ENCODE assay signal across 26 cellular contexts in the genomic region with DNA sequence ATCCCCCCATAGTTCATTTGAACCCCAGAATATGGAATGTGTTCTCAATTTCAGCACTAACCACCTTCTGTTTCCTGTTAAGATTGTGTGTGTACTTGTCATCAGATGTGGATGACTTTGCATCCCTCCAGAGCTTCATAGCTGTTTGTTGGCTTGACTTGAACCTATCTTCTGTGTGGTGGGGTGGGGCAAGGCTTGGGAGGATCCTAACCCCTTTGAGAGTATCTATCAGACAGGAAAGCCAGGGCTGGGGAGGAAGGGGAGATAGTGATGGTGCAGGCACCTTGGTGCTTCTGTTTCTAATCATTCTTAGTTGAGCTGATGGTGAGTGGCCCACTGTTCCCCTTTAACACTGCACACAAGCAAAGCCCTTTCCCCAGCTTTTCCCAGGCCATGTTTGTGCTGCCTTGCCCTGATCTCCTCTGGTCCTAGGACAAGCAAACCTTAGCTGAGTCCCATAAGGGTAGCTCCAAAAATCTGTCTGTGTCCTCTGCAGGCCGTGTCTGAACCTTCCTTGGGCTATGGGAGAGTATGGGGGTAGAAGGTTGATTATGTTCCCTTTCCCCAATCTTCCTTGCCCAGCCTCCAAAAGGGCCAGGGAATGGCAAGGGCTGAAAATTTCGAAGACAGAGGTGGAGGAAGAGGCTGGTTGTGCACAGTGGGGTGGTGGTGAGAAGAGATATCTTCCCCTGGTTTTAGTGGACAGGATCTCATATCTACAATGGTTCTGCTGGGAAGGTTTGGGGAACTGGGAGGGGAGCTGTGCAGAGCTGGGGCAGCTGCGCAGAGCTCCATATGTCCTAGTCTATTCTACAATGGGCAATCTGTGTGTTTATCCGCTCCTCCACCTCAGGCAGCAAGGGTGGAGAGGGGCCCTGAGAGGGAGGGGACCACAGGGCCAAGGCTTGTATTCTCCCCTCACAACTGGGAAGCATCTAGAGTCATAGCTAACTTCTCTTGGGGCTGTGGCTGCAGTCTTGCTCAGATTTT. TPM values are rescaled to one million over a fixed set of nuclear protein-coding genes. Genes with fewer than 3 reads are reported as not detected.
DNase-seq lines count a peak whose midpoint lies in the region; ATAC-seq and TF ChIP-seq lines count a peak whose summit lies in the region.
"Had no signal": no experiment of that assay in that cellular context is flagged by ENCODE, and none has a peak within 500 bp of the region (broad histone marks: within the 10 kb centered on the region; RNA-seq: fewer than 3 reads in every experiment).

No MANE protein-coding gene starts in this region.

- no peaks in the 10 kb centered on the region for H3K9me3 ChIP-seq in endodermal cell (ENCODE audit: control insufficient read depth, low read length)
- H3K9me3 ChIP-seq in trophoblast cell (ENCODE audit: insufficient read depth, low read depth, low read length), result no peaks in the 10 kb centered on the region
- H3K9me3 ChIP-seq: esophagus squamous epithelium, upper lobe of left lung had no signal

- CTCF ChIA-PET in activated CD8-positive, alpha-beta T cell treated with anti-CD3 and anti-CD28 coated beads, Interleukin-2, amount 10 ng/mL, durations not matched to agents 7 days and 5 days (lab: Charles Lee), result interaction anchor here (1.2 to 2.8 kb wide), 5 partner anchors 9 to 116 kb away, joined by 4 to 20 read pairs (median 6); no protein-coding TSS in a partner anchor
- CTCF ChIA-PET in activated CD8-positive, alpha-beta T cell treated with anti-CD3 and anti-CD28 coated beads for 36 hours (lab: Charles Lee), result interaction anchor here (0.7 to 8.6 kb wide), 5 partner anchors 9 to 282 kb away, joined by 3 to 41 read pairs (median 6); no protein-coding TSS in a partner anchor

- no peak overlapping the region for H3K18ac ChIP-seq in trophoblast cell (ENCODE audit: low read length)

- intact Hi-C loops in activated CD8-positive, alpha-beta T cell treated with anti-CD3 and anti-CD28 coated beads for 36 hours (cut with micrococcal nuclease), result no loop called here

- peaks cover 3% of the 10 kb centered on the region for H3K27me3 Mint-ChIP-seq in activated CD8-positive, alpha-beta T cell treated with anti-CD3 and anti-CD28 coated beads, Interleukin-2, amount 10 ng/mL, durations not matched to agents 7 days and 5 days (ENCODE audit: low read depth)
- H3K27me3 Mint-ChIP-seq in activated CD8-positive, alpha-beta T cell treated with anti-CD3 and anti-CD28 coated beads for 36 hours, result no peaks in the 10 kb centered on the region
- H3K27me3 Mint-ChIP-seq in endodermal cell (ENCODE audit: insufficient read depth), result no peaks in the 10 kb centered on the region
- H3K27me3 Mint-ChIP-seq in stimulated activated naive CD8-positive, alpha-beta T cell treated with anti-CD3 and anti-CD28 coated beads, Interleukin-15, amount 100 ng/mL, for 72 hours, result no peaks in the 10 kb centered on the region

- no peak overlapping the region for H3K4me2 ChIP-seq in trophoblast cell (ENCODE audit: low read length)

- no peaks in the 10 kb centered on the region for H3K9me3 Mint-ChIP-seq in activated CD8-positive, alpha-beta T cell treated with anti-CD3 and anti-CD28 coated beads, Interleukin-2, amount 10 ng/mL, durations not matched to agents 7 days and 5 days (ENCODE audit: insufficient read depth)
- H3K9me3 Mint-ChIP-seq in activated CD8-positive, alpha-beta T cell treated with anti-CD3 and anti-CD28 coated beads for 36 hours, result no peaks in the 10 kb centered on the region
- no peaks in the 10 kb centered on the region for H3K9me3 Mint-ChIP-seq in endodermal cell
- no peaks in the 10 kb centered on the region for H3K9me3 Mint-ChIP-seq in stimulated activated naive CD8-positive, alpha-beta T cell treated with anti-CD3 and anti-CD28 coated beads, Interleukin-15, amount 100 ng/mL, for 72 hours
- H3K9me3 Mint-ChIP-seq: activated naive CD4-positive, alpha-beta T cell treated with anti-CD3 and anti-CD28 coated beads, Interleukin-2, amount 50 U/mL, for 72 hours; activated T-cell treated with anti-CD3 and anti-CD28 coated beads, Interleukin-2, amount 50 U/mL, for 72 hours; CD8-positive, alpha-beta T cell; HFFc6; T-helper 2 cell treated with Interferon-gamma antibody and Interleukin-4, amounts not matched to agents 5 μg/mL and 100 μg/mL, for 36 hours had no signal

- no peak for TF ChIP-seq CTCF in activated CD8-positive, alpha-beta T cell treated with anti-CD3 and anti-CD28 coated beads for 36 hours (IDR thresholded peaks at IDR 0.05)
- TF ChIP-seq CTCF in endodermal cell (conservative IDR thresholded peaks at IDR 0.05), result no peak

- H3K27me3 ChIP-seq in endodermal cell (ENCODE audit: control insufficient read depth, insufficient read depth, low read length, poor library complexity, severe bottlenecking) (no peaks in the 10 kb centered on the region), trophoblast cell (ENCODE audit: insufficient read depth, low read length) (no peaks in the 10 kb centered on the region)
- H3K27me3 ChIP-seq: upper lobe of left lung had no signal

- H3K4me3 Mint-ChIP-seq in activated CD8-positive, alpha-beta T cell treated with anti-CD3 and anti-CD28 coated beads, Interleukin-2, amount 10 ng/mL, durations not matched to agents 7 days and 5 days, result no peak overlapping the region
- no peak overlapping the region for H3K4me3 Mint-ChIP-seq in activated CD8-positive, alpha-beta T cell treated with anti-CD3 and anti-CD28 coated beads for 36 hours
- H3K4me3 Mint-ChIP-seq in endodermal cell, result no peak overlapping the region
- no peak overlapping the region for H3K4me3 Mint-ChIP-seq in stimulated activated naive CD8-positive, alpha-beta T cell treated with anti-CD3 and anti-CD28 coated beads, Interleukin-15, amount 100 ng/mL, for 72 hours
- H3K4me3 Mint-ChIP-seq: activated T-cell treated with anti-CD3 and anti-CD28 coated beads, Interleukin-2, amount 50 U/mL, for 72 hours; CD8-positive, alpha-beta T cell; HFFc6; T-helper 2 cell treated with Interferon-gamma antibody and Interleukin-4, amounts not matched to agents 5 μg/mL and 100 μg/mL, for 36 hours had no signal

- no peaks in the 10 kb centered on the region for H3K79me2 ChIP-seq in trophoblast cell (ENCODE audit: control insufficient read depth, insufficient read depth, low read length, poor library complexity)

- 93 to 100% methylated on average over 2 to 4 of the region's 4 CpGs for WGBS in endodermal cell (ENCODE audit: insufficient coverage in 1 of 2, insufficient read length in 1 of 2), 2 experiments
- WGBS in trophoblast cell (ENCODE audit: extremely low coverage, insufficient coverage, insufficient read length), result no CpG with 5 or more reads among the region's 4 CpGs

- no peak overlapping the region for H3K4ac ChIP-seq in trophoblast cell (ENCODE audit: low read depth, low read length)

- H2BK120ac ChIP-seq in trophoblast cell (ENCODE audit: insufficient read depth, low read length, poor library complexity), result no peak overlapping the region

- no peaks in the 10 kb centered on the region for H3K36me3 Mint-ChIP-seq in activated CD8-positive, alpha-beta T cell treated with anti-CD3 and anti-CD28 coated beads, Interleukin-2, amount 10 ng/mL, durations not matched to agents 7 days and 5 days (ENCODE audit: low read depth)
- no peaks in the 10 kb centered on the region for H3K36me3 Mint-ChIP-seq in activated CD8-positive, alpha-beta T cell treated with anti-CD3 and anti-CD28 coated beads for 36 hours (ENCODE audit: low read depth)
- H3K36me3 Mint-ChIP-seq in endodermal cell (ENCODE audit: low read depth), result no peaks in the 10 kb centered on the region
- H3K36me3 Mint-ChIP-seq: activated naive CD4-positive, alpha-beta T cell treated with anti-CD3 and anti-CD28 coated beads, Interleukin-2, amount 50 U/mL, for 72 hours; CD8-positive, alpha-beta T cell had no signal

- no peak overlapping the region for H4K91ac ChIP-seq in trophoblast cell (ENCODE audit: low read depth, low read length)

- H4K8ac ChIP-seq in trophoblast cell (ENCODE audit: low read depth, low read length), result no peak overlapping the region

- no peak overlapping the region for H3K14ac ChIP-seq in trophoblast cell (ENCODE audit: low read length)

- H3K9ac ChIP-seq in endodermal cell (ENCODE audit: extremely low read depth, low read length, poor library complexity, severe bottlenecking), result no peak overlapping the region
- peak overlapping the region; percentile 26 for H3K9ac ChIP-seq in trophoblast cell (ENCODE audit: low read length)

- H3K4me1 Mint-ChIP-seq in activated CD8-positive, alpha-beta T cell treated with anti-CD3 and anti-CD28 coated beads, Interleukin-2, amount 10 ng/mL, durations not matched to agents 7 days and 5 days (ENCODE audit: low read depth), result peaks cover 6% of the 10 kb centered on the region
- no peaks in the 10 kb centered on the region for H3K4me1 Mint-ChIP-seq in activated CD8-positive, alpha-beta T cell treated with anti-CD3 and anti-CD28 coated beads for 36 hours (ENCODE audit: low read depth)
- no peaks in the 10 kb centered on the region for H3K4me1 Mint-ChIP-seq in endodermal cell
- H3K4me1 Mint-ChIP-seq in stimulated activated naive CD8-positive, alpha-beta T cell treated with anti-CD3 and anti-CD28 coated beads, Interleukin-15, amount 100 ng/mL, for 72 hours, result no peaks in the 10 kb centered on the region

- no peak overlapping the region for H2AFZ ChIP-seq in trophoblast cell (ENCODE audit: insufficient read depth, low read length, poor library complexity)

- H2BK12ac ChIP-seq in trophoblast cell (ENCODE audit: low read length), result no peak overlapping the region

- H3K4me1 ChIP-seq in endodermal cell (ENCODE audit: control insufficient read depth, insufficient read depth, low read length) (no peaks in the 10 kb centered on the region), trophoblast cell (ENCODE audit: control insufficient read depth in 1 of 2, insufficient read depth in 2 of 2, low read length in 2 of 2) (no peaks in the 10 kb centered on the region)
- H3K4me1 ChIP-seq: esophagus squamous epithelium, upper lobe of left lung had no signal

- H3K27ac Mint-ChIP-seq in activated CD8-positive, alpha-beta T cell treated with anti-CD3 and anti-CD28 coated beads, Interleukin-2, amount 10 ng/mL, durations not matched to agents 7 days and 5 days, result peak overlapping the region; percentile 25
- H3K27ac Mint-ChIP-seq in activated CD8-positive, alpha-beta T cell treated with anti-CD3 and anti-CD28 coated beads for 36 hours, result no peak overlapping the region
- no peak overlapping the region for H3K27ac Mint-ChIP-seq in endodermal cell
- no peak overlapping the region for H3K27ac Mint-ChIP-seq in stimulated activated naive CD8-positive, alpha-beta T cell treated with anti-CD3 and anti-CD28 coated beads, Interleukin-15, amount 100 ng/mL, for 72 hours
- H3K27ac Mint-ChIP-seq: activated naive CD4-positive, alpha-beta T cell treated with anti-CD3 and anti-CD28 coated beads, Interleukin-2, amount 50 U/mL, for 72 hours; activated T-cell treated with anti-CD3 and anti-CD28 coated beads, Interleukin-2, amount 50 U/mL, for 72 hours; CD8-positive, alpha-beta T cell; HFFc6; T-helper 2 cell treated with Interferon-gamma antibody and Interleukin-4, amounts not matched to agents 5 μg/mL and 100 μg/mL, for 36 hours had no signal

- POLR2A ChIA-PET in activated CD8-positive, alpha-beta T cell treated with anti-CD3 and anti-CD28 coated beads, Interleukin-2, amount 10 ng/mL, durations not matched to agents 7 days and 5 days (lab: Charles Lee), result no interaction called here
- POLR2A ChIA-PET in activated CD8-positive, alpha-beta T cell treated with anti-CD3 and anti-CD28 coated beads for 36 hours (lab: Charles Lee), result interaction anchor here (1.0 to 1.2 kb wide), 3 partner anchors 7 to 240 kb away, joined by 3 read pairs; no protein-coding TSS in a partner anchor

- DNase-seq in activated CD8-positive, alpha-beta T cell treated with anti-CD3 and anti-CD28 coated beads, Interleukin-2, amount 10 ng/mL, durations not matched to agents 7 days and 5 days, result no peak
- DNase-seq in activated CD8-positive, alpha-beta T cell treated with anti-CD3 and anti-CD28 coated beads for 36 hours, result no peak
- DNase-seq in NCI-H82 treated with DMSO at 0.1 percent for 48 hours (lab: John Stamatoyannopoulos, UW; ENCODE audit: unreplicated experiment) (peak; percentile 54), endodermal cell (no peak), trophoblast cell (no peak)
- no peak for DNase-seq in stimulated activated naive CD8-positive, alpha-beta T cell treated with anti-CD3 and anti-CD28 coated beads, Interleukin-15, amount 100 ng/mL, for 72 hours
- no peak for DNase-seq in stimulated activated naive CD4-positive, alpha-beta T cell (lab: John Stamatoyannopoulos, UW)
- DNase-seq: 8988T; activated CD4-positive, alpha-beta T cell treated with anti-CD3 and anti-CD28 coated beads, Interleukin-2, amount 50 U/mL, for 48 hours; activated CD4-positive, CD25-positive, alpha-beta regulatory T cell; activated T-cell treated with anti-CD3 and anti-CD28 coated beads, Interleukin-2, amount 50 U/mL, for 72 hours; DMS79; effector CD4-positive, alpha-beta T cell; esophagus squamous epithelium; HFFc6; Kasumi-1; NCI-H187; stimulated activated CD4-positive, alpha-beta T cell treated with anti-CD3 and anti-CD28 coated beads, Interleukin-12 subunit alpha, Interleukin-12 subunit beta, amount 100 ng/mL, for 4 hours; upper lobe of left lung had no signal

- no peak overlapping the region for H2AK5ac ChIP-seq in trophoblast cell (ENCODE audit: low read length)

- H3K23ac ChIP-seq in trophoblast cell (ENCODE audit: low read length), result no peak overlapping the region

- no peak overlapping the region for H2BK5ac ChIP-seq in trophoblast cell (ENCODE audit: low read depth, low read length, poor library complexity)

- peak overlapping the region; percentile 0 for H3K27ac ChIP-seq in endodermal cell (ENCODE audit: low read depth, low read length)
- no peak overlapping the region for H3K27ac ChIP-seq in trophoblast cell (ENCODE audit: low read depth, low read length)
- H3K27ac ChIP-seq: esophagus squamous epithelium, upper lobe of left lung had no signal

- H3K79me1 ChIP-seq in trophoblast cell (ENCODE audit: low read length), result no peaks in the 10 kb centered on the region

- ATAC-seq in activated CD8-positive, alpha-beta T cell treated with anti-CD3 and anti-CD28 coated beads, Interleukin-2, amount 10 ng/mL, durations not matched to agents 7 days and 5 days, result no peak
- ATAC-seq in activated CD8-positive, alpha-beta T cell treated with anti-CD3 and anti-CD28 coated beads for 36 hours, result no peak
- ATAC-seq in stimulated activated naive CD8-positive, alpha-beta T cell treated with anti-CD3 and anti-CD28 coated beads, Interleukin-15, amount 100 ng/mL, for 72 hours, result no peak
- ATAC-seq in GM19463 (IDR thresholded peaks at IDR 0.05; ENCODE audit: unreplicated experiment), result no peak
- ATAC-seq: activated naive CD4-positive, alpha-beta T cell treated with anti-CD3 and anti-CD28 coated beads, Interleukin-2, amount 50 U/mL, for 72 hours; activated T-cell treated with anti-CD3 and anti-CD28 coated beads, Interleukin-2, amount 50 U/mL, for 72 hours; CD8-positive, alpha-beta T cell; GM12878 had no signal

- H3K36me3 ChIP-seq in endodermal cell (ENCODE audit: control insufficient read depth, insufficient read depth, low read length) (no peaks in the 10 kb centered on the region), trophoblast cell (ENCODE audit: control insufficient read depth in 1 of 2, insufficient read depth in 2 of 2, low read length in 2 of 2) (no peaks in the 10 kb centered on the region)
- H3K36me3 ChIP-seq: esophagus squamous epithelium, upper lobe of left lung had no signal

- H4K12ac ChIP-seq in trophoblast cell (ENCODE audit: low read depth, low read length), result no peak overlapping the region

- H3K4me3 ChIP-seq in endodermal cell (ENCODE audit: low read length), result no peak overlapping the region
- no peak overlapping the region for H3K4me3 ChIP-seq in trophoblast cell (ENCODE audit: low read depth, low read length)
- H3K4me3 ChIP-seq: esophagus squamous epithelium, GM12878, upper lobe of left lung had no signal

RNA-seq across cellular contexts. Expression of a gene that starts 1.4 kb away (rescaled TPM):
- total RNA-seq in activated CD8-positive, alpha-beta T cell treated with anti-CD3 and anti-CD28 coated beads, Interleukin-2, amount 10 ng/mL, durations not matched to agents 7 days and 5 days, result under 1 TPM; 0.24 to 0.47 TPM
- total RNA-seq in activated CD8-positive, alpha-beta T cell treated with anti-CD3 and anti-CD28 coated beads for 36 hours, result under 1 TPM; 0.22 to 0.45 TPM
- total RNA-seq in endodermal cell, result under 1 TPM; 0.31 to 0.57 TPM
- polyA plus RNA-seq in endodermal cell (2013, experiment 1 of 2), result 67.1 TPM
- 44.6 TPM for polyA plus RNA-seq in endodermal cell (2013, experiment 2 of 2)
- 0.51 and 0.62 TPM in 2 replicates for polyA plus RNA-seq in trophoblast cell (2013)
- total RNA-seq: lung microvascular endothelial cell, RPMI7951 had no signal

RNA-seq across cellular contexts. Expression of a gene that starts 25.0 kb away (rescaled TPM):
- 10 to 100 TPM; 52.7 to 59.7 TPM for total RNA-seq in activated CD8-positive, alpha-beta T cell treated with anti-CD3 and anti-CD28 coated beads, Interleukin-2, amount 10 ng/mL, durations not matched to agents 7 days and 5 days
- total RNA-seq in activated CD8-positive, alpha-beta T cell treated with anti-CD3 and anti-CD28 coated beads for 36 hours, result 10 to 100 TPM; 36.6 to 38.0 TPM
- 100 to 1,000 TPM; 103 to 107 TPM for total RNA-seq in endodermal cell
- polyA plus RNA-seq in endodermal cell (2013, experiment 1 of 2), result 108 TPM
- 85.8 TPM for polyA plus RNA-seq in endodermal cell (2013, experiment 2 of 2)
- 106 and 117 TPM in 2 replicates for polyA plus RNA-seq in trophoblast cell (2013)

RNA-seq across cellular contexts. Expression of a gene that starts 25.2 kb away (rescaled TPM):
- 100 to 1,000 TPM; 121 to 128 TPM for total RNA-seq in activated CD8-positive, alpha-beta T cell treated with anti-CD3 and anti-CD28 coated beads, Interleukin-2, amount 10 ng/mL, durations not matched to agents 7 days and 5 days
- 100 to 1,000 TPM; 117 to 118 TPM for total RNA-seq in activated CD8-positive, alpha-beta T cell treated with anti-CD3 and anti-CD28 coated beads for 36 hours
- total RNA-seq in endodermal cell, result 100 to 1,000 TPM; 159 to 174 TPM
- 114 TPM for polyA plus RNA-seq in endodermal cell (2013, experiment 1 of 2)
- polyA plus RNA-seq in endodermal cell (2013, experiment 2 of 2), result 106 TPM
- 176 and 178 TPM in 2 replicates for polyA plus RNA-seq in trophoblast cell (2013)

RNA-seq across cellular contexts. Expression of a gene that starts 32.1 kb away (rescaled TPM):
- not detected for total RNA-seq in activated CD8-positive, alpha-beta T cell treated with anti-CD3 and anti-CD28 coated beads, Interleukin-2, amount 10 ng/mL, durations not matched to agents 7 days and 5 days
- total RNA-seq in activated CD8-positive, alpha-beta T cell treated with anti-CD3 and anti-CD28 coated beads for 36 hours, result under 1 TPM; 0.16 to 0.40 TPM
- total RNA-seq in endodermal cell, result 10 to 100 TPM; 62.5 to 67.5 TPM
- 144 TPM for polyA plus RNA-seq in endodermal cell (2013, experiment 1 of 2)
- 124 TPM for polyA plus RNA-seq in endodermal cell (2013, experiment 2 of 2)
- polyA plus RNA-seq in trophoblast cell (2013), result 22.6 and 23.1 TPM in 2 replicates
- total RNA-seq: CD8-positive, alpha-beta T cell; HFFc6; lung microvascular endothelial cell had no signal
